In genomic region chr19:48487544-48487943, GRCh38 we compare ENCODE assay signal across 17 cellular contexts. TPM values are rescaled to one million over a fixed set of nuclear protein-coding genes. Genes with fewer than 3 reads are reported as not detected.
DNase-seq lines count a peak whose midpoint lies in the region; ATAC-seq and TF ChIP-seq lines count a peak whose summit lies in the region.
"Had no signal": no experiment of that assay in that cellular context is flagged by ENCODE, and none has a peak within 500 bp of the region (broad histone marks: within the 10 kb centered on the region; RNA-seq: fewer than 3 reads in every experiment).

No MANE protein-coding gene starts in this region.

- no peak overlapping the region for H3K9ac ChIP-seq in parathyroid adenoma

- no peaks in the 10 kb centered on the region for H3K36me3 ChIP-seq in PC-9 (ENCODE audit: low read depth)
- H3K36me3 ChIP-seq in parathyroid adenoma (ENCODE audit: control insufficient read depth, insufficient read depth, low read length): no peaks in the 10 kb centered on the region
- H3K36me3 ChIP-seq in left lung: no peaks in the 10 kb centered on the region
- H3K36me3 ChIP-seq: adrenal gland, Peyer's patch, upper lobe of left lung had no signal

- H3K9me2 ChIP-seq in PC-9 (ENCODE audit: insufficient read depth): no peaks in the 10 kb centered on the region

- H4K20me1 ChIP-seq in PC-9 (ENCODE audit: insufficient read depth): no peaks in the 10 kb centered on the region

- H3K27ac ChIP-seq in PC-9: peak overlapping the region; percentile 88
- no peak overlapping the region for H3K27ac ChIP-seq in parathyroid adenoma
- peak overlapping the region in 1 of 2 donors; percentile 1 for H3K27ac ChIP-seq in left lung
- H3K27ac ChIP-seq: upper lobe of left lung had no signal

- no peak overlapping the region for H3K27ac Mint-ChIP-seq in activated naive CD4-positive, alpha-beta T cell treated with anti-CD3 and anti-CD28 coated beads for 36 hours
- H3K27ac Mint-ChIP-seq: activated CD8-positive, alpha-beta T cell treated with anti-CD3 and anti-CD28 coated beads, Interleukin-2, amount 10 ng/mL, durations not matched to agents 7 days and 5 days; naive B cell had no signal

- H3K9me3 ChIP-seq in PC-9 (ENCODE audit: insufficient read depth, low read depth) (no peaks in the 10 kb centered on the region), parathyroid adenoma (ENCODE audit: control insufficient read depth, low read length) (no peaks in the 10 kb centered on the region), left lung (no peaks in the 10 kb centered on the region)
- H3K9me3 ChIP-seq: adrenal gland, Peyer's patch, upper lobe of left lung had no signal

- ATAC-seq in esophagus mucosa: peak; percentile 0
- no peak for ATAC-seq in left lung
- ATAC-seq in GM19324 (IDR thresholded peaks at IDR 0.05; ENCODE audit: low FRiP score, unreplicated experiment): no peak
- ATAC-seq: activated CD8-positive, alpha-beta T cell treated with anti-CD3 and anti-CD28 coated beads, Interleukin-2, amount 10 ng/mL, durations not matched to agents 7 days and 5 days had no signal

- H3K79me2 ChIP-seq in PC-9 (ENCODE audit: low read depth) (no peaks in the 10 kb centered on the region), parathyroid adenoma (no peaks in the 10 kb centered on the region)

- H3K4me3 ChIP-seq in PC-9: no peak overlapping the region; the same call in 1 of the 2 replicates
- H3K4me3 ChIP-seq in parathyroid adenoma (ENCODE audit: low read depth, low read length): no peak overlapping the region
- no peak overlapping the region for H3K4me3 ChIP-seq in left lung
- H3K4me3 ChIP-seq: adrenal gland, Peyer's patch, upper lobe of left lung had no signal

- peaks cover 18% of the 10 kb centered on the region for H3K4me1 Mint-ChIP-seq in activated naive CD4-positive, alpha-beta T cell treated with anti-CD3 and anti-CD28 coated beads for 36 hours (ENCODE audit: low read depth)

- no peaks in the 10 kb centered on the region for H3K9me3 Mint-ChIP-seq in activated naive CD4-positive, alpha-beta T cell treated with anti-CD3 and anti-CD28 coated beads for 36 hours
- H3K9me3 Mint-ChIP-seq: naive B cell had no signal

- H3K27me3 Mint-ChIP-seq in activated naive CD4-positive, alpha-beta T cell treated with anti-CD3 and anti-CD28 coated beads for 36 hours (ENCODE audit: low read depth): peaks cover 16% of the 10 kb centered on the region

- CTCF ChIA-PET in PC-9 (lab: Charles Lee): interaction anchor here (0.5 to 1.5 kb wide), 5 partner anchors 15 to 124 kb away, joined by 3 to 19 read pairs (median 3); partner anchors contain the start of genes KDELR1 and TMEM143
- CTCF ChIA-PET in activated naive CD4-positive, alpha-beta T cell treated with anti-CD3 and anti-CD28 coated beads for 36 hours (lab: Charles Lee): interaction anchor here (1.2 to 1.9 kb wide), 3 partner anchors 96 to 121 kb away, joined by 3 to 8 read pairs (median 6); no protein-coding TSS in a partner anchor

- no peak overlapping the region for H2AFZ ChIP-seq in PC-9
- no peak overlapping the region for H2AFZ ChIP-seq in parathyroid adenoma

- peaks cover 74% of the 10 kb centered on the region for H3F3A ChIP-seq in PC-9 (ENCODE audit: insufficient read depth, low read depth)

- intact Hi-C loops in PC-9 (cut with micrococcal nuclease; ENCODE audit: unreplicated experiment) (loop anchor here (5.0 to 10.0 kb wide), 2 partner anchors 95 to 477 kb away; partner anchors contain the start of genes FTL, GRIN2D and KDELR1), left lung (cut with DNase I) (no loop called here)
- intact Hi-C loops in activated naive CD4-positive, alpha-beta T cell treated with anti-CD3 and anti-CD28 coated beads for 36 hours (cut with micrococcal nuclease): no loop called here

- H3K27me3 ChIP-seq in PC-9 (ENCODE audit: insufficient read depth, low read depth): no peaks in the 10 kb centered on the region
- no peaks in the 10 kb centered on the region for H3K27me3 ChIP-seq in parathyroid adenoma (ENCODE audit: control insufficient read depth, insufficient read depth, low read length)
- H3K27me3 ChIP-seq in left lung: peaks cover 0 to 28% of the 10 kb centered on the region in 2 donors
- H3K27me3 ChIP-seq: adrenal gland, Peyer's patch had no signal

- TSS peak; percentile 35 for BruUV-seq in PC-9 (replicated peaks; lab: Mats Ljungman, UMichigan)

- no peak overlapping the region for H3K4me3 Mint-ChIP-seq in activated naive CD4-positive, alpha-beta T cell treated with anti-CD3 and anti-CD28 coated beads for 36 hours
- H3K4me3 Mint-ChIP-seq: activated CD8-positive, alpha-beta T cell treated with anti-CD3 and anti-CD28 coated beads, Interleukin-2, amount 10 ng/mL, durations not matched to agents 7 days and 5 days had no signal

- POLR2A ChIA-PET in PC-9 (lab: Charles Lee; ENCODE audit: unreplicated experiment): interaction anchor here (0.5 to 0.7 kb wide), 9 partner anchors 9 to 1827 kb away, joined by 3 to 17 read pairs (median 4); partner anchors contain the start of genes DACT3 and RCN3

- no peaks in the 10 kb centered on the region for H3K36me3 Mint-ChIP-seq in activated naive CD4-positive, alpha-beta T cell treated with anti-CD3 and anti-CD28 coated beads for 36 hours (ENCODE audit: low read depth)
- H3K36me3 Mint-ChIP-seq: naive B cell had no signal

- no peak for TF ChIP-seq CTCF in PC-9 (conservative IDR thresholded peaks at IDR 0.05)
- no peak for TF ChIP-seq CTCF in parathyroid adenoma (IDR thresholded peaks at IDR 0.05)
- no peak for TF ChIP-seq CTCF in left lung (IDR thresholded peaks at IDR 0.05)

- H3K4me2 ChIP-seq in PC-9 (peak overlapping the region; percentile 68), parathyroid adenoma (ENCODE audit: low read length) (peak overlapping the region; percentile 50)

- DNase-seq in A172 (ENCODE audit: low spot score) (peak; percentile 28), PC-9 (no peak), left lung (no peak), NCI-H524 (lab: John Stamatoyannopoulos, UW) (no peak)
- no peak for DNase-seq in activated naive CD4-positive, alpha-beta T cell treated with anti-CD3 and anti-CD28 coated beads for 36 hours
- DNase-seq: activated CD8-positive, alpha-beta T cell treated with anti-CD3 and anti-CD28 coated beads, Interleukin-2, amount 10 ng/mL, durations not matched to agents 7 days and 5 days; GDM1; naive B cell; NCI-H2081 treated with DMSO at 0.1 percent for 48 hours; NCI-H69; stimulated activated CD4-positive, alpha-beta T cell treated with anti-CD3 and anti-CD28 coated beads, Interleukin-4, amount 100 ng/mL, for 24 hours had no signal

- peaks cover 51% of the 10 kb centered on the region for H3K4me1 ChIP-seq in PC-9 (replicated peaks; ENCODE audit: insufficient read depth)
- H3K4me1 ChIP-seq in parathyroid adenoma: peaks cover 9% of the 10 kb centered on the region
- H3K4me1 ChIP-seq in left lung: peaks cover 0 to 16% of the 10 kb centered on the region in 2 donors

RNA-seq across cellular contexts. Expression of gene CYTH2, which starts 18.4 kb away (rescaled TPM):
- total RNA-seq in A172 (2014; rRNA removed; shearing (Covaris generic)): 28.7 and 38.5 TPM in 2 replicates
- total RNA-seq in PC-9 (2021): 74.4 and 93.0 TPM in 2 replicates
- 47.2 TPM for total RNA-seq in esophagus mucosa
- 10 to 100 TPM; 49.8 to 65.9 TPM for total RNA-seq in left lung
- 10 to 100 TPM; 36.7 to 38.0 TPM for total RNA-seq in activated naive CD4-positive, alpha-beta T cell treated with anti-CD3 and anti-CD28 coated beads for 36 hours

RNA-seq across cellular contexts. Expression of gene LMTK3, which starts 24.1 kb away (rescaled TPM):
- total RNA-seq in A172 (2014; rRNA removed; shearing (Covaris generic)): not detected in 2 replicates
- 13.9 and 19.6 TPM in 2 replicates for total RNA-seq in PC-9 (2021)
- 4.9 TPM for total RNA-seq in esophagus mucosa
- total RNA-seq in left lung: 1 to 10 TPM; 4.4 to 9.5 TPM
- 1 to 10 TPM; 2.3 to 2.6 TPM for total RNA-seq in activated naive CD4-positive, alpha-beta T cell treated with anti-CD3 and anti-CD28 coated beads for 36 hours

RNA-seq across cellular contexts. Expression of gene KCNJ14, which starts 32.2 kb away (rescaled TPM):
- total RNA-seq in A172 (2014; rRNA removed; shearing (Covaris generic)): 0.36 and 0.55 TPM in 2 replicates
- total RNA-seq in PC-9 (2021) (5.4 and 8.3 TPM in 2 replicates), esophagus mucosa (0.76 TPM), left lung (under 1 TPM; 0.52 to 0.61 TPM)
- total RNA-seq in activated naive CD4-positive, alpha-beta T cell treated with anti-CD3 and anti-CD28 coated beads for 36 hours: 1 to 10 TPM; 1.7 to 1.8 TPM

RNA-seq across cellular contexts. Expression of gene GRWD1, which starts 41.8 kb away (rescaled TPM):
- total RNA-seq in A172 (2014; rRNA removed; shearing (Covaris generic)): 38.9 and 55.4 TPM in 2 replicates
- total RNA-seq in PC-9 (2021): 35.5 and 44.2 TPM in 2 replicates
- total RNA-seq in esophagus mucosa: 24.6 TPM
- 10 to 100 TPM; 21.5 to 33.8 TPM for total RNA-seq in left lung
- total RNA-seq in activated naive CD4-positive, alpha-beta T cell treated with anti-CD3 and anti-CD28 coated beads for 36 hours: 10 to 100 TPM; 32.4 to 36.0 TPM
